ENCODE assay signal across 13 cellular contexts in the genomic region with DNA sequence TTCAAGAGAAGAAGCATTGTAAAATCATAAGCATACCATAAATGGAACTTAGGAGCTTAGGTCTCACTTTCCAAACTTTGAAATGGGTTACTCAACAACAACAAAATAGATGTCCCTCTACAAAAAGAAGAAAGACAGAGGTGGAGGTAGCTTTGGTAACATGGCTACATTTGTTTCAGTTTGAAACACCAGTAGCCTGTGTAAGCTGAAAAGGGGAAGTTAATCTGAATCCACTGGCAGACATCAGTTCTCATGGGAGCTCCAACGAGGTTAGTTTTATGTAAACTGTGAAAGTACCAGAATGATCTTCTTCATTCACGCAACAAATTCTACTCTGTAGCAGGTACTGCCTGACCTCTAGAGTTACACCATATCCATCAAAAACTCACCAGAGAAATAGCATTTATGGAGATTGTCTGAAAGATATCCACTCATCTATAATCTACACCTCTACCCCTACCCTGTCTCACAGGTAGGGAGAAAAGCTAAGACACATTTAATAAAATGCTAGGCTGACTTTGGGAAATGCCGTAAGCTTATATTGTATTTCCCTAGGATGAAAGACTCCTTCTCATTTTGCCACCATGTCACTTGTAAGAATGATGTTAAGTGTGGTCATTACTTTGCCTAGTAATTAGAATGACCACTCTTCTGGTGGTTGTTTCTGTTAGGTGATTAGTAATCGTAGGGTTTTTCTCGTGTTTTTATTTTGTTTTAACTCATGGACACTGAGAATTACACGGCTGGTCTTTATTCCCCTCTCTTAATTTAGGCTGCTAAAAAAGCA.
DNase-seq lines count a peak whose midpoint lies in the region; ATAC-seq and TF ChIP-seq lines count a peak whose summit lies in the region.
"Had no signal": no experiment of that assay in that cellular context is flagged by ENCODE, and none has a peak within 500 bp of the region (broad histone marks: within the 10 kb centered on the region; RNA-seq: fewer than 3 reads in every experiment).

No MANE protein-coding gene starts in this region.

- 0 out of 2 replicates have a peak, but pooled peaks cover 3% of the 10 kb centered on the region for H3K27me3 ChIP-seq in PC-3 (ENCODE audit: low read length)

- TF ChIP-seq CTCF in GM12865 (IDR thresholded peaks at IDR 0.05; ENCODE audit: insufficient read depth, low read depth, low read length, missing control alignments), result no peak
- no peak for TF ChIP-seq CTCF in PC-3 (conservative IDR thresholded peaks at IDR 0.05; ENCODE audit: low read depth, low read length)

- H2AFZ ChIP-seq in PC-3 (ENCODE audit: low read length), result no peak overlapping the region

- no peak overlapping the region for H3K4me3 ChIP-seq in GM12865 (ENCODE audit: low read depth, low read length)
- H3K4me3 ChIP-seq in PC-3 (ENCODE audit: low read length), result no peak overlapping the region

- no peaks in the 10 kb centered on the region for H3K9me3 ChIP-seq in PC-3 (ENCODE audit: low read length)

- no peaks in the 10 kb centered on the region for H3K36me3 ChIP-seq in PC-3 (ENCODE audit: low read depth, low read length)

- H3F3A ChIP-seq in PC-3 (ENCODE audit: low read length, unreplicated experiment), result no peaks in the 10 kb centered on the region

- no peak overlapping the region for H3K27ac ChIP-seq in PC-3 (ENCODE audit: low read length)

- CTCF ChIA-PET in PC-3 (lab: Charles Lee), result no interaction called here

- H3K9me2 ChIP-seq in PC-3 (replicated peaks; ENCODE audit: low read length), result no peaks in the 10 kb centered on the region

- ATAC-seq in GM19324 (IDR thresholded peaks at IDR 0.05; ENCODE audit: low FRiP score, unreplicated experiment), result peak; percentile 90
- peak; percentile 82 for ATAC-seq in HG02678 (IDR thresholded peaks at IDR 0.05; ENCODE audit: unreplicated experiment)
- peak; percentile 74 for ATAC-seq in HG03457 (IDR thresholded peaks at IDR 0.05; ENCODE audit: unreplicated experiment)
- ATAC-seq in PC-3, result no peak
- ATAC-seq: Panc1; stimulated activated naive CD8-positive, alpha-beta T cell treated with anti-CD3 and anti-CD28 coated beads, Interleukin-15, Interleukin-2, amounts not matched to agents 100 U/mL and 50 U/mL, for 24 hours had no signal

- intact Hi-C loops in PC-3 (cut with micrococcal nuclease), result no loop called here

- no peak overlapping the region for H3K9ac ChIP-seq in PC-3 (ENCODE audit: low read length)

- H3K4me2 ChIP-seq in PC-3 (ENCODE audit: low read length), result no peak overlapping the region

- peak; percentile 82 for DNase-seq in GM12865 (ENCODE audit: low read depth)
- no peak for DNase-seq in activated effector memory CD4-positive, alpha-beta T cell treated with anti-CD3 and anti-CD28 coated beads, Interleukin-2, amount 50 U/mL, for 16 hours
- no peak for DNase-seq in stimulated activated CD4-positive, alpha-beta T cell treated with anti-CD3 and anti-CD28 coated beads, Interleukin-12 subunit alpha, Interleukin-12 subunit beta, amount 100 ng/mL, for 4 hours
- DNase-seq in PC-3, result no peak
- no peak for DNase-seq in DMS53 treated with DMSO at 0.1 percent for 48 hours (lab: John Stamatoyannopoulos, UW; ENCODE audit: unreplicated experiment)
- DNase-seq: activated T-cell treated with anti-CD3 and anti-CD28 coated beads, Interleukin-2, amount 50 U/mL, for 24 hours; islet precursor cell; NCI-H1436 treated with DMSO at 0.1 percent for 48 hours; stimulated activated naive CD8-positive, alpha-beta T cell treated with anti-CD3 and anti-CD28 coated beads, Interleukin-15, Interleukin-2, amounts not matched to agents 100 U/mL and 50 U/mL, for 24 hours had no signal

- H3K79me2 ChIP-seq in PC-3 (ENCODE audit: low read length), result no peaks in the 10 kb centered on the region

- POLR2A ChIA-PET in PC-3 (lab: Charles Lee; ENCODE audit: unreplicated experiment), result no interaction called here

- no peaks in the 10 kb centered on the region for H4K20me1 ChIP-seq in PC-3 (ENCODE audit: low read length)

- no peaks in the 10 kb centered on the region for H3K4me1 ChIP-seq in PC-3 (ENCODE audit: insufficient read depth, low read length)

- BruUV-seq in PC-3 (replicated peaks; lab: Mats Ljungman, UMichigan), result no TSS peak
